8 cellular contexts compared by ENCODE assay signal in the genomic region with DNA sequence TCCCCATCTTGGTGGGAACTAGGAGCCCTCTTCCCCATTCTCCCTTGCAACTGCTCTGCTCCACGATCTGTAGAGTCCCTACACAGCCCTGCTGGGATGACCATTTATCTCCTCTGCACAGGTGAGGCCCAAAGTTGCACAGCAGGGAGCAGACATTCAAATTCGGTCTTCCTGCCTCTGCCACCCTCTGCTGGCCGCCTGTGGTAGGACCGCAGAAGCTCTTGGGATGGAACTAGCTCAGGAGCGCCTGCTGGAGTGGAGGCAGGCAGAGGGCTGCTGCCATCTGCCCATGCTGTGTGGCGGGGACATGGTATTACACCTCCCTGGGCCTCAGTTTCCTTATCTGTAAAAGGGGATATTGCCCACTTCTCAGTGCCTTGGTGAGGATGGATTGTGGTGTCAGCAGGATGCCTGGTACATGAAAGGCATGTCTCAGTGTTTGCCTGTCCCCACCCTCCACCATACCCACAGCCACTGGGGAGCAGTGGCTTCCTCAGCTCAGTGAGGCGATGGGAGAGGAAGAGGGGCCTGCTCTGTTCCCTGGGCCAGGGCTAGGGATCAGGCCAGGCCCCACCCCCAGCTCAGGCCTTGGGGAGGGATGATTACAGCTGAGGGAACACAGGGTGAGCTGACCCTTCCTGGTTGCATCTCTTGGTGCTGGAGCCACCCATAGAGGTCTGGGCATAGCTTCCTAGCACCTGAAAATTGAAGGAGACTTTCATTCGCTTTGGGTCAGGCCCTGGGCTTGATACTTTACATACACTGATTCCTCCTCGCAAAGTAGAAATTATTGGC. TPM values are rescaled to one million over a fixed set of nuclear protein-coding genes. Genes with fewer than 3 reads are reported as not detected.
DNase-seq lines count a peak whose midpoint lies in the region; ATAC-seq, FAIRE-seq and TF ChIP-seq lines count a peak whose summit lies in the region.

No MANE protein-coding gene starts in this region.

- no peak for TF ChIP-seq POLR2A in GM12891 (IDR thresholded peaks at IDR 0.05; ENCODE audit: low read depth, low read length)
- no peak for TF ChIP-seq POLR2A in gastrocnemius medialis (IDR thresholded peaks at IDR 0.05)

- H4K20me1 ChIP-seq in hepatocyte (ENCODE audit: insufficient read depth, poor library complexity, severe bottlenecking), result no peaks in the 10 kb centered on the region

- FAIRE-seq in GM12891 (lab: Jason Lieb, UNC), result peak; percentile 98

- H3K9me2 ChIP-seq in hepatocyte (replicated peaks; ENCODE audit: insufficient read depth), result no peaks in the 10 kb centered on the region

- H3K4me3 ChIP-seq in hepatocyte (no peak overlapping the region), gastrocnemius medialis (no peak overlapping the region)

- H2AFZ ChIP-seq in hepatocyte, result no peak overlapping the region

- in situ Hi-C loops in gastrocnemius medialis (cut with MboI; ENCODE audit: low sequenced_read_pairs in 4 of 4), result loop anchor here (5.0 to 10.0 kb wide), 3 partner anchors 39 to 47 kb away; no protein-coding TSS in a partner anchor

- DNase-seq in GM12891 (ENCODE audit: insufficient read length, low spot score) (peak; percentile 94), NCI-H187 treated with DMSO at 0.1 percent for 48 hours (lab: John Stamatoyannopoulos, UW) (peak; percentile 21), T1000 (lab: John Stamatoyannopoulos, UW) (peak; percentile 43), anterior cingulate cortex (lab: John Stamatoyannopoulos, UW) (peak in 54 of 58 donors; percentile 18 to 85 (median 58)), hepatocyte (ENCODE audit: low spot score) (peak; percentile 88), gastrocnemius medialis (peak; percentile 43 to 62)

- intact Hi-C loops in gastrocnemius medialis (cut with DNase I; ENCODE audit: low total_unique reads), result loop anchor here (1.0 to 2.0 kb wide), 2 partner anchors 44 to 171 kb away; no protein-coding TSS in a partner anchor

- WGBS in hepatocyte (ENCODE audit: low lambda C conversion rate, missing lambda C conversion rate), result 47% methylated on average over 9 of the region's 9 CpGs

- no peak overlapping the region for H3K4me2 ChIP-seq in hepatocyte

- H3K27ac ChIP-seq in hepatocyte (no peak overlapping the region), gastrocnemius medialis (no peak overlapping the region)

- ATAC-seq in HG02678 (IDR thresholded peaks at IDR 0.05; ENCODE audit: unreplicated experiment) (peak; percentile 81), gastrocnemius medialis (peak; percentile 89 to 92), GM19455 (IDR thresholded peaks at IDR 0.05; ENCODE audit: unreplicated experiment) (no peak)

- H3K27me3 ChIP-seq in hepatocyte (no peaks in the 10 kb centered on the region), gastrocnemius medialis (no peaks in the 10 kb centered on the region)

- H3K36me3 ChIP-seq in hepatocyte (replicated peaks; ENCODE audit: insufficient read depth, low read depth), result no peaks in the 10 kb centered on the region
- no peaks in the 10 kb centered on the region for H3K36me3 ChIP-seq in gastrocnemius medialis

- H3K79me2 ChIP-seq in hepatocyte, result peaks cover 2% of the 10 kb centered on the region

- H3K4me1 ChIP-seq in hepatocyte (ENCODE audit: insufficient read depth), result peaks cover 19% of the 10 kb centered on the region
- no peaks in the 10 kb centered on the region for H3K4me1 ChIP-seq in gastrocnemius medialis

- TF ChIP-seq CTCF in hepatocyte (IDR thresholded peaks at IDR 0.05; ENCODE audit: poor library complexity) (peak; percentile 92), gastrocnemius medialis (IDR thresholded peaks at IDR 0.05 in 4 of 5, conservative IDR thresholded peaks at IDR 0.05 in 1 of 5) (peak; percentile 83 to 91 (median 87))

- H3K9me3 ChIP-seq in hepatocyte (ENCODE audit: low read depth), result no peaks in the 10 kb centered on the region
- no peaks in the 10 kb centered on the region for H3K9me3 ChIP-seq in gastrocnemius medialis

TF ChIP-seq in GM12891, 5 proteins besides CTCF, POLR2A, EP300 and RAD21:
- TF ChIP-seq POLR2AphosphoS5 (IDR thresholded peaks at IDR 0.05; ENCODE audit: low read depth, low read length) (no peak), TAF1 (IDR thresholded peaks at IDR 0.05; ENCODE audit: low read depth, low read length) (no peak), PAX5 (IDR thresholded peaks at IDR 0.05; ENCODE audit: insufficient read depth, low read length, severe bottlenecking) (no peak), SPI1 (IDR thresholded peaks at IDR 0.05; ENCODE audit: low read depth, low read length) (no peak), POU2F2 (IDR thresholded peaks at IDR 0.05; ENCODE audit: low read depth, low read length) (peak; percentile 48; the same call in 1 of the 2 replicates)

RNA-seq across cellular contexts. Expression of a gene that starts 11.3 kb away (rescaled TPM):
- not detected for polyA plus RNA-seq in GM12891 (2012; ENCODE audit: low read depth, missing spikeins)
- total RNA-seq in hepatocyte (not detected in 2 replicates), gastrocnemius medialis (not detected)
- polyA plus RNA-seq in hepatocyte, result 0.47 TPM in 1 of 2 replicates, not detected in the other

RNA-seq across cellular contexts. Expression of a gene that starts 24.6 kb away (rescaled TPM):
- 0.12 TPM for polyA plus RNA-seq in GM12891 (2012; ENCODE audit: low read depth, missing spikeins)
- total RNA-seq in hepatocyte (25.2 and 29.1 TPM in 2 replicates), gastrocnemius medialis (10 to 100 TPM in 1 of 4 donors, 1 to 10 TPM in 1, under 1 TPM in 2; 0.58 to 12.4 (median 1.5) TPM)
- polyA plus RNA-seq in hepatocyte, result 28.8 and 34.6 TPM in 2 replicates

RNA-seq across cellular contexts. Expression of a gene that starts 36.7 kb away (rescaled TPM):
- polyA plus RNA-seq in GM12891 (2012; ENCODE audit: low read depth, missing spikeins), result 0.03 TPM
- total RNA-seq in hepatocyte (6.4 and 9.8 TPM in 2 replicates), gastrocnemius medialis (1 to 10 TPM; 1.6 to 3.5 (median 2.1) TPM)
- 10.1 and 12.6 TPM in 2 replicates for polyA plus RNA-seq in hepatocyte

RNA-seq across cellular contexts. Expression of a gene that starts 57.1 kb away (rescaled TPM):
- polyA plus RNA-seq in GM12891 (2012; ENCODE audit: low read depth, missing spikeins), result not detected
- total RNA-seq in hepatocyte (0.12 and 0.33 TPM in 2 replicates), gastrocnemius medialis (under 1 TPM in 1 of 4 donors, not detected in 3; 0.10 TPM)
- not detected in 2 replicates for polyA plus RNA-seq in hepatocyte

Comparison
In these comparisons a context has a peak if more than half of its experiments do, and no peak if none do; other contexts are left out.
1. DNase-seq: peak in every context shown above with its lines; median percentile 94 in GM12891; 88 in hepatocyte; 58 in anterior cingulate cortex; 52 in gastrocnemius medialis; 43 in T1000; 21 in NCI-H187 treated with DMSO at 0.1 percent for 48 hours.